In the genomic region with DNA sequence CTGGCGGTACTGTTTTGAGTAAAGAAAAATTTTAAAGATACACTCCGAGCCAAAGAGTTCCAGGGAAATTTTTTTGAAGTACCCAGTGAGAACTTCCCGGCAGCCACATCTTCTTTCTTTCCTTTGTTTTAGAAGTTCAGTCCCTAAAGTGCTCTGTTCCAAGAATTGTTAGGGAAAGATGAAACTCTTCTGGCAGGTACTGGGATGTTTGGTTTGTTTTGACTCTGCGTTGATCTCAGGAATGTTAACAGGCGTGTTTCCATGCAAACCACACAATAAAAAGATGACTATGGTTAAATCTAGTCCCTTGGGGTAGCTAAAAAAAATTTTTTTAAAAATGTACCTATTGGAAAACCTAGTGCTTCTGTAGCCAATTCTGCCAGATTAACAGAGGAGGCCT, we compare ENCODE assay signal across 18 cellular contexts.
A peak's percentile ranks its signal among the peaks of the same experiment; 100 is the strongest.
DNase-seq lines count a peak whose midpoint lies in the region; ATAC-seq and TF ChIP-seq lines count a peak whose summit lies in the region.
"Had no signal": no experiment of that assay in that cellular context is flagged by ENCODE, and none has a peak within 500 bp of the region (broad histone marks: within the 10 kb centered on the region; RNA-seq: fewer than 3 reads in every experiment).

No MANE protein-coding gene starts in this region.

- no peak for TF ChIP-seq CTCF in AG09319 (IDR thresholded peaks at IDR 0.05; ENCODE audit: low read depth, low read length)
- no peak for TF ChIP-seq CTCF in gastrocnemius medialis (IDR thresholded peaks at IDR 0.05 in 4 of 5, conservative IDR thresholded peaks at IDR 0.05 in 1 of 5)
- TF ChIP-seq CTCF in GM10266 (IDR thresholded peaks at IDR 0.05; ENCODE audit: control insufficient read depth, insufficient read depth, low read depth, missing control alignments) = no peak
- TF ChIP-seq CTCF in nephron progenitor cell (IDR thresholded peaks at IDR 0.05) = no peak

- intact Hi-C loops in Right ventricle myocardium superior (cut with DNase I) = loop anchor here (10.0 kb wide), 1 partner anchor 167 kb away; no protein-coding TSS in a partner anchor
- intact Hi-C loops in gastrocnemius medialis (cut with DNase I; ENCODE audit: low total_unique reads) = loop anchor here (1.0 to 5.0 kb wide), 4 partner anchors 169 to 671 kb away; no protein-coding TSS in a partner anchor

- H3K4me1 ChIP-seq in adipocyte (ENCODE audit: control insufficient read depth, insufficient read depth, low read length) = peaks cover 37% of the 10 kb centered on the region
- peaks cover 0 to 23% of the 10 kb centered on the region in 2 donors for H3K4me1 ChIP-seq in gastrocnemius medialis

- DNase-seq in AG09319 (ENCODE audit: extremely low read depth, low read depth) (peak; percentile 51), adipocyte (ENCODE audit: low read depth) (peak; percentile 18), Right ventricle myocardium superior (no peak), gastrocnemius medialis (no peak), NCI-H2081 (lab: John Stamatoyannopoulos, UW) (no peak), GM10266 (ENCODE audit: extremely low spot score) (no peak), nephron progenitor cell (no peak)
- DNase-seq: COR-L47; mesendoderm; MM.1S; NCI-H2081 treated with DMSO at 0.1 percent for 48 hours; NCI-H748 treated with DMSO at 0.1 percent for 48 hours; spleen; stimulated activated naive CD8-positive, alpha-beta T cell treated with anti-CD3 and anti-CD28 coated beads, Interleukin-15, Interleukin-2, amounts not matched to agents 100 U/mL and 50 U/mL, for 24 hours; T-cell; WERI-Rb-1 had no signal

- no peak overlapping the region for H3K27ac Mint-ChIP-seq in nephron progenitor cell
- H3K27ac Mint-ChIP-seq: activated T-helper 2 cell treated with anti-CD3 and anti-CD28 coated beads, Interferon-gamma antibody, Interleukin-2, Interleukin-4, amounts not matched to agents 10 μg/mL and 5 μg/mL and 100 μg/mL, durations not matched to agents 14 hours and 24 hours and 36 hours; T-cell had no signal

- in situ Hi-C loops in gastrocnemius medialis (cut with MboI; ENCODE audit: low sequenced_read_pairs in 4 of 4) = loop anchor here (10.0 to 25.0 kb wide), 6 partner anchors 167 to 673 kb away; no protein-coding TSS in a partner anchor

- H3K9me3 ChIP-seq in adipocyte (ENCODE audit: control insufficient read depth, low read length) (no peaks in the 10 kb centered on the region), gastrocnemius medialis (no peaks in the 10 kb centered on the region)
- H3K9me3 ChIP-seq: spleen had no signal

- H3K27me3 ChIP-seq in adipocyte (replicated peaks; ENCODE audit: control insufficient read depth, insufficient read depth, low read length) (no peaks in the 10 kb centered on the region), gastrocnemius medialis (no peaks in the 10 kb centered on the region)
- H3K27me3 ChIP-seq: spleen had no signal

- TF ChIP-seq POLR2A in gastrocnemius medialis (IDR thresholded peaks at IDR 0.05) = no peak

- peaks cover 7% of the 10 kb centered on the region for H3K27me3 Mint-ChIP-seq in nephron progenitor cell (ENCODE audit: low read depth, poor library complexity)

- H3K36me3 ChIP-seq in adipocyte (ENCODE audit: control insufficient read depth, insufficient read depth, low read length, severe bottlenecking) (no peaks in the 10 kb centered on the region), gastrocnemius medialis (no peaks in the 10 kb centered on the region)
- H3K36me3 ChIP-seq: spleen, WERI-Rb-1 had no signal

- ATAC-seq in Right ventricle myocardium superior (ENCODE audit: poor library complexity) (peak; percentile 68), gastrocnemius medialis (peak; percentile 52 to 61), HG02852 (IDR thresholded peaks at IDR 0.05; ENCODE audit: unreplicated experiment) (no peak)
- ATAC-seq: stimulated activated naive CD8-positive, alpha-beta T cell treated with anti-CD3 and anti-CD28 coated beads, Interleukin-15, Interleukin-2, amounts not matched to agents 100 U/mL and 50 U/mL, for 24 hours; T-cell had no signal

- H3K27ac ChIP-seq in gastrocnemius medialis = peak overlapping the region in 3 of 4 donors; percentile 23 to 53 (median 42)
- H3K27ac ChIP-seq: WERI-Rb-1 had no signal

- H3K4me3 ChIP-seq in adipocyte (ENCODE audit: low read length) (no peak overlapping the region), gastrocnemius medialis (no peak overlapping the region)
- H3K4me3 ChIP-seq: spleen had no signal

- no peaks in the 10 kb centered on the region for H3K9me3 Mint-ChIP-seq in nephron progenitor cell
- H3K9me3 Mint-ChIP-seq: activated T-helper 2 cell treated with anti-CD3 and anti-CD28 coated beads, Interferon-gamma antibody, Interleukin-2, Interleukin-4, amounts not matched to agents 10 μg/mL and 5 μg/mL and 100 μg/mL, durations not matched to agents 14 hours and 24 hours and 36 hours; T-cell had no signal

- H3K4me1 Mint-ChIP-seq in nephron progenitor cell = peaks cover 14% of the 10 kb centered on the region
- H3K4me1 Mint-ChIP-seq: T-cell had no signal

- H3K4me3 Mint-ChIP-seq in nephron progenitor cell = no peak overlapping the region
- H3K4me3 Mint-ChIP-seq: T-cell had no signal

- H3K36me3 Mint-ChIP-seq in nephron progenitor cell (ENCODE audit: low read depth) = no peaks in the 10 kb centered on the region
- H3K36me3 Mint-ChIP-seq: T-cell had no signal

- H3K9ac ChIP-seq in adipocyte (ENCODE audit: low read length) = peak overlapping the region; percentile 70

Comparison
In these comparisons a context has a peak if more than half of its experiments do, and no peak if none do; other contexts are left out.
1. DNase-seq: peak in AG09319 (single experiment) and adipocyte (single experiment); none in Right ventricle myocardium superior (single experiment), gastrocnemius medialis (0 of 2), NCI-H2081 (0 of 2), GM10266 (single experiment) and nephron progenitor cell (single experiment).